12 cellular contexts compared by ENCODE assay signal in genomic region chr11:110474578-110474977, GRCh38. TPM values are rescaled to one million over a fixed set of nuclear protein-coding genes. Genes with fewer than 3 reads are reported as not detected.
DNase-seq lines count a peak whose midpoint lies in the region; ATAC-seq and TF ChIP-seq lines count a peak whose summit lies in the region.
"Had no signal": no experiment of that assay in that cellular context is flagged by ENCODE, and none has a peak within 500 bp of the region (broad histone marks: within the 10 kb centered on the region; RNA-seq: fewer than 3 reads in every experiment).

No MANE protein-coding gene starts in this region.

- peaks cover 5% of the 10 kb centered on the region; the same call in 1 of the 2 replicates for H3K4me1 ChIP-seq in H9 (ENCODE audit: insufficient read depth, low read length)

- TF ChIP-seq CTCF in H9 (conservative IDR thresholded peaks at IDR 0.05) (no peak), glutamatergic neuron (IDR thresholded peaks at IDR 0.05; ENCODE audit: partially characterized antibody, unreplicated experiment) (no peak)

- H3K23me2 ChIP-seq in H9 (ENCODE audit: insufficient read length, low read depth, low read length, poor library complexity, severe bottlenecking), result no peaks in the 10 kb centered on the region

- no peak overlapping the region for H2BK12ac ChIP-seq in H9 (ENCODE audit: insufficient read length, low read depth, low read length)

- no peak overlapping the region for H3K4ac ChIP-seq in H9 (ENCODE audit: low read depth, low read length)

- no peak overlapping the region for H3T11ph ChIP-seq in H9 (ENCODE audit: low read length)

- H2AFZ ChIP-seq in H9 (ENCODE audit: low read length), result no peak overlapping the region

- H4K91ac ChIP-seq in H9 (ENCODE audit: insufficient read length, low read depth, low read length), result no peak overlapping the region

- H4K5ac ChIP-seq in H9 (ENCODE audit: insufficient read length, low read depth, low read length), result no peak overlapping the region

- H2BK120ac ChIP-seq in H9 (ENCODE audit: low read depth, low read length, poor library complexity, severe bottlenecking), result no peak overlapping the region

- no peaks in the 10 kb centered on the region for H3K79me1 ChIP-seq in H9 (ENCODE audit: insufficient read depth, low read depth, low read length, poor library complexity, severe bottlenecking)

- no CpG with 5 or more reads among the region's 1 CpG for WGBS in H9 (ENCODE audit: extremely low coverage, insufficient read length, low lambda C conversion rate)

- H4K8ac ChIP-seq in H9 (replicated peaks; ENCODE audit: insufficient read length, low read depth, low read length), result no peak overlapping the region

- no peak overlapping the region for H3K27ac ChIP-seq in H9 (ENCODE audit: insufficient read length, low read depth, low read length)
- H3K27ac ChIP-seq: BLaER1 treated with 17β-estradiol and CSF1 and Interleukin-3, amounts not matched to agents 10 nM and 100 nM had no signal

- H3K56ac ChIP-seq in H9 (ENCODE audit: insufficient read length, low read depth, low read length), result no peak overlapping the region

- no peak overlapping the region for H2BK5ac ChIP-seq in H9 (ENCODE audit: insufficient read length, low read length)

- no peak overlapping the region; a peak in 1 of 5 replicates for H3K4me3 Mint-ChIP-seq in H9
- H3K4me3 Mint-ChIP-seq in glutamatergic neuron (ENCODE audit: unreplicated experiment), result no peak overlapping the region
- no peak overlapping the region for H3K4me3 Mint-ChIP-seq in stimulated activated effector memory CD8-positive, alpha-beta T cell treated with anti-CD3 and anti-CD28 coated beads, Interleukin-12 subunit alpha, Interleukin-12 subunit beta, amount 100 ng/mL, for 72 hours
- no peak overlapping the region for H3K4me3 Mint-ChIP-seq in stimulated activated naive CD8-positive, alpha-beta T cell treated with anti-CD3 and anti-CD28 coated beads, Interleukin-15, amount 100 ng/mL, for 72 hours

- H3K27me3 Mint-ChIP-seq in H9 (ENCODE audit: low read depth), result no peaks in the 10 kb centered on the region
- H3K27me3 Mint-ChIP-seq in glutamatergic neuron (ENCODE audit: unreplicated experiment), result peaks cover 3% of the 10 kb centered on the region
- no peaks in the 10 kb centered on the region for H3K27me3 Mint-ChIP-seq in stimulated activated naive CD8-positive, alpha-beta T cell treated with anti-CD3 and anti-CD28 coated beads, Interleukin-15, amount 100 ng/mL, for 72 hours
- H3K27me3 Mint-ChIP-seq: CD4-positive, CD25-positive, alpha-beta regulatory T cell had no signal

- no peak overlapping the region for H2AK5ac ChIP-seq in H9 (ENCODE audit: insufficient read length, low read length)

- H3K23ac ChIP-seq in H9 (ENCODE audit: insufficient read length, low read depth, low read length), result no peak overlapping the region

- H2BK15ac ChIP-seq in H9 (ENCODE audit: low read depth, low read length), result no peak overlapping the region

- H3K36me3 Mint-ChIP-seq in activated naive CD4-positive, alpha-beta T cell treated with anti-CD3 and anti-CD28 coated beads, Interleukin-2, amount 50 U/mL, for 72 hours, result no peaks in the 10 kb centered on the region
- H3K36me3 Mint-ChIP-seq in H9 (ENCODE audit: insufficient read depth in 1 of 3, low read depth in 3 of 3) (peaks cover 1 to 3% (median 2%) of the 10 kb centered on the region in 3 experiments; a peak in 2 of 7 replicates), glutamatergic neuron (ENCODE audit: unreplicated experiment) (peaks cover 4% of the 10 kb centered on the region)
- H3K36me3 Mint-ChIP-seq in stimulated activated effector memory CD8-positive, alpha-beta T cell treated with anti-CD3 and anti-CD28 coated beads, Interleukin-12 subunit alpha, Interleukin-12 subunit beta, amount 100 ng/mL, for 72 hours, result no peaks in the 10 kb centered on the region

- H3K27ac Mint-ChIP-seq in activated naive CD4-positive, alpha-beta T cell treated with anti-CD3 and anti-CD28 coated beads, Interleukin-2, amount 50 U/mL, for 72 hours, result peak overlapping the region; percentile 7 to 18
- H3K27ac Mint-ChIP-seq in H9 (peak overlapping the region; percentile 26 to 85 (median 37); a peak in 5 of 7 replicates), glutamatergic neuron (ENCODE audit: unreplicated experiment) (peak overlapping the region; percentile 6)
- H3K27ac Mint-ChIP-seq in stimulated activated effector memory CD8-positive, alpha-beta T cell treated with anti-CD3 and anti-CD28 coated beads, Interleukin-12 subunit alpha, Interleukin-12 subunit beta, amount 100 ng/mL, for 72 hours, result peak overlapping the region; percentile 15
- H3K27ac Mint-ChIP-seq in stimulated activated naive CD8-positive, alpha-beta T cell treated with anti-CD3 and anti-CD28 coated beads, Interleukin-15, amount 100 ng/mL, for 72 hours, result peak overlapping the region in 1 of 2 donors; percentile 1

- no peak for DNase-seq in activated naive CD4-positive, alpha-beta T cell treated with anti-CD3 and anti-CD28 coated beads, Interleukin-2, amount 50 U/mL, for 72 hours (ENCODE audit: low spot score in 2 of 2)
- no peak for DNase-seq in activated naive CD4-positive, alpha-beta T cell treated with anti-CD3 and anti-CD28 coated beads, Interleukin-2, amount 50 U/mL, for 16 hours
- no peak for DNase-seq in H9
- DNase-seq in glutamatergic neuron, result no peak
- DNase-seq in stimulated activated effector memory CD8-positive, alpha-beta T cell treated with anti-CD3 and anti-CD28 coated beads, Interleukin-12 subunit alpha, Interleukin-12 subunit beta, amount 100 ng/mL, for 72 hours (ENCODE audit: low spot score in 2 of 2), result no peak
- no peak for DNase-seq in stimulated activated naive CD8-positive, alpha-beta T cell treated with anti-CD3 and anti-CD28 coated beads, Interleukin-15, amount 100 ng/mL, for 72 hours
- no peak for DNase-seq in COR-L47 (lab: John Stamatoyannopoulos, UW)
- DNase-seq: ACHN; CD4-positive, CD25-positive, alpha-beta regulatory T cell; DMS79 treated with DMSO at 0.1 percent for 48 hours; EL had no signal

- H3K27me3 ChIP-seq in H9 (ENCODE audit: insufficient read depth, low read length), result no peaks in the 10 kb centered on the region
- H3K27me3 ChIP-seq: BLaER1 treated with 17β-estradiol and CSF1 and Interleukin-3, amounts not matched to agents 10 nM and 100 nM had no signal

- no peaks in the 10 kb centered on the region for H3K79me2 ChIP-seq in H9 (ENCODE audit: insufficient read depth, low read length)

- no peak overlapping the region for H3K18ac ChIP-seq in H9 (ENCODE audit: insufficient read length, low read depth, low read length)

- no peak overlapping the region for H3K14ac ChIP-seq in H9 (ENCODE audit: insufficient read depth, low read length)

- H2BK20ac ChIP-seq in H9 (ENCODE audit: low read depth, low read length, poor library complexity, severe bottlenecking), result no peak overlapping the region

- no peak overlapping the region for H3K9ac ChIP-seq in H9 (ENCODE audit: extremely low read depth, insufficient read length, low read length)
- H3K9ac ChIP-seq: BLaER1 treated with 17β-estradiol and CSF1 and Interleukin-3, amounts not matched to agents 10 nM and 100 nM had no signal

- H3K4me2 ChIP-seq in H9 (ENCODE audit: insufficient read depth, insufficient read length, low read length), result no peak overlapping the region

- no peaks in the 10 kb centered on the region for H3K9me3 ChIP-seq in H9 (ENCODE audit: control insufficient read depth, low read depth, low read length)
- H3K9me3 ChIP-seq: BLaER1 treated with 17β-estradiol and CSF1 and Interleukin-3, amounts not matched to agents 10 nM and 100 nM had no signal

- no peak for ATAC-seq in activated naive CD4-positive, alpha-beta T cell treated with anti-CD3 and anti-CD28 coated beads, Interleukin-2, amount 50 U/mL, for 72 hours
- no peak for ATAC-seq in stimulated activated effector memory CD8-positive, alpha-beta T cell treated with anti-CD3 and anti-CD28 coated beads, Interleukin-12 subunit alpha, Interleukin-12 subunit beta, amount 100 ng/mL, for 72 hours
- ATAC-seq in stimulated activated naive CD8-positive, alpha-beta T cell treated with anti-CD3 and anti-CD28 coated beads, Interleukin-15, amount 100 ng/mL, for 72 hours, result no peak

- no peaks in the 10 kb centered on the region for H3K9me3 Mint-ChIP-seq in activated naive CD4-positive, alpha-beta T cell treated with anti-CD3 and anti-CD28 coated beads, Interleukin-2, amount 50 U/mL, for 72 hours
- H3K9me3 Mint-ChIP-seq in H9 (peaks cover 0 to 1% of the 10 kb centered on the region in 2 experiments; a peak in 3 of 5 replicates), glutamatergic neuron (ENCODE audit: unreplicated experiment) (no peaks in the 10 kb centered on the region)
- H3K9me3 Mint-ChIP-seq in stimulated activated effector memory CD8-positive, alpha-beta T cell treated with anti-CD3 and anti-CD28 coated beads, Interleukin-12 subunit alpha, Interleukin-12 subunit beta, amount 100 ng/mL, for 72 hours, result no peaks in the 10 kb centered on the region
- no peaks in the 10 kb centered on the region for H3K9me3 Mint-ChIP-seq in stimulated activated naive CD8-positive, alpha-beta T cell treated with anti-CD3 and anti-CD28 coated beads, Interleukin-15, amount 100 ng/mL, for 72 hours
- H3K9me3 Mint-ChIP-seq: CD4-positive, CD25-positive, alpha-beta regulatory T cell had no signal

- H4K20me1 ChIP-seq in H9 (ENCODE audit: control insufficient read depth, insufficient read depth, insufficient read length), result no peaks in the 10 kb centered on the region
- H4K20me1 ChIP-seq: BLaER1 treated with 17β-estradiol and CSF1 and Interleukin-3, amounts not matched to agents 10 nM and 100 nM had no signal

- peaks cover 17 to 18% of the 10 kb centered on the region in 2 experiments for H3K4me1 Mint-ChIP-seq in H9
- no peaks in the 10 kb centered on the region for H3K4me1 Mint-ChIP-seq in glutamatergic neuron (ENCODE audit: low read depth, unreplicated experiment)
- H3K4me1 Mint-ChIP-seq in stimulated activated effector memory CD8-positive, alpha-beta T cell treated with anti-CD3 and anti-CD28 coated beads, Interleukin-12 subunit alpha, Interleukin-12 subunit beta, amount 100 ng/mL, for 72 hours, result no peaks in the 10 kb centered on the region
- no peaks in the 10 kb centered on the region for H3K4me1 Mint-ChIP-seq in stimulated activated naive CD8-positive, alpha-beta T cell treated with anti-CD3 and anti-CD28 coated beads, Interleukin-15, amount 100 ng/mL, for 72 hours

RNA-seq across cellular contexts. Expression of gene FDX1, which starts 44.8 kb away (rescaled TPM):
- total RNA-seq in activated naive CD4-positive, alpha-beta T cell treated with anti-CD3 and anti-CD28 coated beads, Interleukin-2, amount 50 U/mL, for 72 hours, result 10 to 100 TPM; 13.0 to 15.2 TPM
- total RNA-seq in H9 (2021), result 9.1 and 10.1 TPM in 2 replicates
- total RNA-seq in glutamatergic neuron (ENCODE audit: unreplicated experiment), result 5.4 TPM
